Comparison of ENCODE assay signal across 1 cellular context in genomic region chr19:1875646-1876493, GRCh38.
TF ChIP-seq lines count a peak whose summit lies in the region.

No MANE protein-coding gene starts in this region.

TF ChIP-seq in K562, 482 proteins besides CTCF, POLR2A, EP300 and RAD21 (continued from another document and continues in another):
- TF ChIP-seq KLF13 (tag; IDR thresholded peaks at IDR 0.05; ENCODE audit: borderline replicate concordance, low read depth) (no peak; the same call in 1 of the 2 replicates), DMBX1 (CRISPR knock-in tag; IDR thresholded peaks at IDR 0.05; ENCODE audit: borderline replicate concordance) (no peak), MYBL2 (IDR thresholded peaks at IDR 0.05; ENCODE audit: low read depth) (no peak), MYBL2 (CRISPR knock-in tag; IDR thresholded peaks at IDR 0.05; ENCODE audit: borderline replicate concordance) (no peak), TEAD1 (CRISPR knock-in tag; IDR thresholded peaks at IDR 0.05) (no peak), PML (IDR thresholded peaks at IDR 0.05; ENCODE audit: low read length) (peak; percentile 77), TEAD4 (IDR thresholded peaks at IDR 0.05; ENCODE audit: low read length) (no peak), TEAD4 (CRISPR knock-in tag; IDR thresholded peaks at IDR 0.05; ENCODE audit: borderline replicate concordance) (no peak; the same call in 1 of the 2 replicates), ZNF3 (CRISPR knock-in tag; IDR thresholded peaks at IDR 0.05) (no peak), ZNF655 (CRISPR knock-in tag; IDR thresholded peaks at IDR 0.05) (no peak), NR4A1 (CRISPR knock-in tag; IDR thresholded peaks at IDR 0.05) (no peak; the same call in 1 of the 2 replicates), NR4A1 (tag; IDR thresholded peaks at IDR 0.05) (no peak), XRCC3 (IDR thresholded peaks at IDR 0.05) (no peak), HSF4 (CRISPR knock-in tag; IDR thresholded peaks at IDR 0.05; ENCODE audit: borderline replicate concordance) (no peak), ZNF764 (CRISPR knock-in tag; IDR thresholded peaks at IDR 0.05; ENCODE audit: low read depth) (no peak), RBM17 (IDR thresholded peaks at IDR 0.05; ENCODE audit: borderline replicate concordance, low read depth, low read length) (no peak), ESRRB (CRISPR knock-in tag; IDR thresholded peaks at IDR 0.05; ENCODE audit: borderline replicate concordance) (no peak), PTBP1 (IDR thresholded peaks at IDR 0.05; ENCODE audit: low read depth, low read length) (no peak), MCM2 (IDR thresholded peaks at IDR 0.05; ENCODE audit: low read depth) (no peak), ZNF561 (CRISPR knock-in tag; conservative IDR thresholded peaks at IDR 0.05) (no peak), POLR2B (IDR thresholded peaks at IDR 0.05; ENCODE audit: low read depth, partially characterized antibody) (peak; percentile 88), SMAD3 (CRISPR knock-in tag; conservative IDR thresholded peaks at IDR 0.05) (no peak), COPS2 (conservative IDR thresholded peaks at IDR 0.05) (no peak), ZNF143 (CRISPR knock-in tag; IDR thresholded peaks at IDR 0.05) (0 out of 2 replicates have a peak, but pooled peaks have one; percentile 34), ATF3 (IDR thresholded peaks at IDR 0.05) (no peak), ATF3 (CRISPR knock-in tag; conservative IDR thresholded peaks at IDR 0.05) (no peak), KHSRP (IDR thresholded peaks at IDR 0.05) (no peak), ZNF717 (CRISPR knock-in tag; IDR thresholded peaks at IDR 0.05) (no peak), PPARD (CRISPR knock-in tag; IDR thresholded peaks at IDR 0.05) (no peak), MED1 (CRISPR knock-in tag; IDR thresholded peaks at IDR 0.05; ENCODE audit: borderline replicate concordance) (no peak), SPI1 (IDR thresholded peaks at IDR 0.05; ENCODE audit: borderline replicate concordance, low read depth, low read length) (peak; percentile 92), OTX1 (CRISPR knock-in tag; IDR thresholded peaks at IDR 0.05) (no peak), ZNF785 (CRISPR knock-in tag; IDR thresholded peaks at IDR 0.05) (no peak), TCF15 (CRISPR knock-in tag; IDR thresholded peaks at IDR 0.05) (no peak), ZNF280A (IDR thresholded peaks at IDR 0.05; ENCODE audit: low read depth, partially characterized antibody) (no peak), ZNF668 (CRISPR knock-in tag; IDR thresholded peaks at IDR 0.05) (no peak), SIN3A (IDR thresholded peaks at IDR 0.05; ENCODE audit: borderline replicate concordance in 2 of 2, control insufficient read depth in 1 of 2, low read depth in 2 of 2, low read length in 2 of 2) (peak in 1 of 2 experiments; percentile 82; a peak in 1 of 4 replicates), CBX5 (IDR thresholded peaks at IDR 0.05; ENCODE audit: borderline replicate concordance, low read depth) (0 out of 2 replicates have a peak, but pooled peaks have one; percentile 32), ZNF280B (CRISPR knock-in tag; IDR thresholded peaks at IDR 0.05) (no peak), FOXP4 (CRISPR knock-in tag; IDR thresholded peaks at IDR 0.05; ENCODE audit: borderline replicate concordance) (peak; percentile 91), ZNF175 (CRISPR knock-in tag; IDR thresholded peaks at IDR 0.05; ENCODE audit: low read depth) (no peak), RBM22 (IDR thresholded peaks at IDR 0.05; ENCODE audit: low read depth, low read length, poor library complexity, severe bottlenecking) (peak; percentile 85), RNF2 (IDR thresholded peaks at IDR 0.05) (peak; percentile 43; the same call in 1 of the 2 replicates), MCM7 (IDR thresholded peaks at IDR 0.05) (no peak), HNRNPL (IDR thresholded peaks at IDR 0.05; ENCODE audit: low read depth, low read length) (0 out of 2 replicates have a peak, but pooled peaks have one; percentile 31), ZFP91 (CRISPR knock-in tag; IDR thresholded peaks at IDR 0.05) (peak; percentile 100), RBM34 (IDR thresholded peaks at IDR 0.05; ENCODE audit: borderline replicate concordance, insufficient read depth, low read length) (peak; percentile 94; the same call in 1 of the 2 replicates), POLR2H (tag; IDR thresholded peaks at IDR 0.05; ENCODE audit: low read depth) (peak; percentile 50; the same call in 1 of the 2 replicates), NR2F6 (CRISPR knock-in tag; IDR thresholded peaks at IDR 0.05) (no peak), ZNF511 (CRISPR knock-in tag; IDR thresholded peaks at IDR 0.05) (no peak; the same call in none of the 2 replicates), SMAD4 (CRISPR knock-in tag; conservative IDR thresholded peaks at IDR 0.05) (peak; percentile 83), ZKSCAN1 (IDR thresholded peaks at IDR 0.05; ENCODE audit: low read depth, low read length) (0 out of 2 replicates have a peak, but pooled peaks have one; percentile 27), ZNF146 (CRISPR knock-in tag; IDR thresholded peaks at IDR 0.05; ENCODE audit: unreplicated experiment) (peak; percentile 20), MAFF (IDR thresholded peaks at IDR 0.05; ENCODE audit: low read length) (no peak), RBM25 (IDR thresholded peaks at IDR 0.05; ENCODE audit: low read depth, low read length, severe bottlenecking) (peak; percentile 90), BDP1 (IDR thresholded peaks at IDR 0.05; ENCODE audit: insufficient read depth, insufficient read length) (no peak), ZNF12 (CRISPR knock-in tag; IDR thresholded peaks at IDR 0.05) (no peak), CBFB (CRISPR knock-in tag; IDR thresholded peaks at IDR 0.05) (0 out of 2 replicates have a peak, but pooled peaks have one; percentile 79), SRSF9 (IDR thresholded peaks at IDR 0.05; ENCODE audit: borderline replicate concordance, low read depth, low read length) (no peak)
- TF ChIP-seq, protein P1, sequence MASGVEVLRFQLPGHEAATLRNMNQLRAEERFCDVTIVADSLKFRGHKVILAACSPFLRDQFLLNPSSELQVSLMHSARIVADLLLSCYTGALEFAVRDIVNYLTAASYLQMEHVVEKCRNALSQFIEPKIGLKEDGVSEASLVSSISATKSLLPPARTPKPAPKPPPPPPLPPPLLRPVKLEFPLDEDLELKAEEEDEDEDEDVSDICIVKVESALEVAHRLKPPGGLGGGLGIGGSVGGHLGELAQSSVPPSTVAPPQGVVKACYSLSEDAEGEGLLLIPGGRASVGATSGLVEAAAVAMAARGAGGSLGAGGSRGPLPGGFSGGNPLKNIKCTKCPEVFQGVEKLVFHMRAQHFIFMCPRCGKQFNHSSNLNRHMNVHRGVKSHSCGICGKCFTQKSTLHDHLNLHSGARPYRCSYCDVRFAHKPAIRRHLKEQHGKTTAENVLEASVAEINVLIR (CRISPR knock-in tag; IDR thresholded peaks at IDR 0.05): no peak
- TF ChIP-seq, protein P2, sequence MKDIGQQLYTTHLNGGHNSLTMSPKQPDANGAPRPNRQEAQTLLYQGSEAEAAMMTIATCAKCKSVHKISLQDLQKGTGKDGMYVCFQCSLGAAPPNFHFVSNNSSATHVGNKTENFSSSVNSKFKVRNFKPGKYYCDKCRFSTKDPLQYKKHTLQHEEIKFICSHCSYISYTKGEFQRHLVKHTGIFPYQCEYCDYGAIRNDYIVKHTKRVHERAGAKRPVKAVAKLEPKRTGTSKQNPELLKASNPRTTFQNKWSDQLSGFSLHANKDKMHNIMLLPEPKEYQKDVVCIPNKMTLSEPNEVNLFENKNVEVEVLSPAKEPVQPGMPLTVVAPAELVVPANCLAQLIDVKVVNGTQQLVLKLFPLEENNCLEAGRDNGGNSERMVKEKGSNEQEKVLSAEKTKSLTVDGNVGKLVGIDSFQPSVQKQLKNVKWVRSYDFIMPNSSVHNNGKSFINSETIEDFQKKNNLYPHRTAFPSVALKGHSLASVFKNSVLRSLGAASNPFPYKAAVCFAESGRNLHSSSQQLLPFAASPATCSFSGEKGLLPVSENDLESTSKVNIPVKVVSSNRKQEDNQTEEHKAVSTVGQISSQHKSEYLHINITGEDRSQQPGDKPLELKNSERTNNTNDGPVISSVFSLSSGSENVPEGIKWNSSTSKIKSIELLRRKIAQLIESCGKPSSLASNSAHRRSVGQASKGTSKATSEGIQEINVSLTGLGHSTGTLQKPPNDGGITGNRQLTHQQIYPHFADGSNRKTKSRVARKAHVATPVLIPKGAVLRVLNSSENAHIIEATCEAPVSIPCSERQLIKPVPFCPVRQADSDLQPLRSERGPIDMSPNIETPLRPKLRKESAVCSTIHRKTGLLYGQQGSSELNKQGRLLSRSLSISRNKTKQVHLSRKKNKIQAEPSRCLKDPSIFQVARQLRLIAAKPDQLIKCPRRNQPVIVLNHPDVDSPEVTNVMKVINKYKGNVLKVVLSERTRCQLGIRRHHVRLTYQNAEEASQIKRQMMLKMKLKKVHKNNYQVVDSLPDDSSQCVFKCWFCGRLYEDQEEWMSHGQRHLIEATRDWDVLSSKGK (CRISPR knock-in tag; IDR thresholded peaks at IDR 0.05): no peak
